In genomic region chr3:15440891-15441290, GRCh38 we compare ENCODE assay signal across 20 cellular contexts. TPM values are rescaled to one million over a fixed set of nuclear protein-coding genes. Genes with fewer than 3 reads are reported as not detected.
DNase-seq lines count a peak whose midpoint lies in the region; ATAC-seq and TF ChIP-seq lines count a peak whose summit lies in the region.
"Had no signal": no experiment of that assay in that cellular context is flagged by ENCODE, and none has a peak within 500 bp of the region (broad histone marks: within the 10 kb centered on the region; RNA-seq: fewer than 3 reads in every experiment).

No MANE protein-coding gene starts in this region.

- POLR2A ChIA-PET in activated CD8-positive, alpha-beta T cell treated with anti-CD3 and anti-CD28 coated beads for 36 hours (lab: Charles Lee): no interaction called here

- TF ChIP-seq CTCF in activated CD8-positive, alpha-beta T cell treated with anti-CD3 and anti-CD28 coated beads for 36 hours (IDR thresholded peaks at IDR 0.05): no peak
- TF ChIP-seq CTCF in fibroblast of pulmonary artery (IDR thresholded peaks at IDR 0.05; ENCODE audit: low read length, missing control alignments) (no peak), testis (IDR thresholded peaks at IDR 0.05) (no peak), endodermal cell (conservative IDR thresholded peaks at IDR 0.05) (no peak)

- H3K36me3 Mint-ChIP-seq in activated T-cell treated with anti-CD3 and anti-CD28 coated beads, Interleukin-2, amount 50 U/mL, for 72 hours (ENCODE audit: insufficient read depth in 2 of 2): peaks cover 5 to 34% of the 10 kb centered on the region in 2 donors
- peaks cover 46% of the 10 kb centered on the region for H3K36me3 Mint-ChIP-seq in activated CD8-positive, alpha-beta T cell treated with anti-CD3 and anti-CD28 coated beads for 36 hours (ENCODE audit: low read depth)
- H3K36me3 Mint-ChIP-seq in endodermal cell (ENCODE audit: low read depth): peaks cover 62% of the 10 kb centered on the region

- no peaks in the 10 kb centered on the region for H3K27me3 Mint-ChIP-seq in activated T-cell treated with anti-CD3 and anti-CD28 coated beads, Interleukin-2, amount 50 U/mL, for 72 hours (ENCODE audit: low read depth)
- no peaks in the 10 kb centered on the region for H3K27me3 Mint-ChIP-seq in activated CD8-positive, alpha-beta T cell treated with anti-CD3 and anti-CD28 coated beads for 36 hours
- H3K27me3 Mint-ChIP-seq in endodermal cell (ENCODE audit: insufficient read depth): no peaks in the 10 kb centered on the region

- H3K9ac ChIP-seq in endodermal cell (ENCODE audit: extremely low read depth, low read length, poor library complexity, severe bottlenecking): no peak overlapping the region

- H3K27me3 ChIP-seq in testis: no peaks in the 10 kb centered on the region
- H3K27me3 ChIP-seq in endodermal cell (ENCODE audit: control insufficient read depth, insufficient read depth, low read length, poor library complexity, severe bottlenecking): no peaks in the 10 kb centered on the region
- H3K27me3 ChIP-seq: SJSA1 had no signal

- no peak overlapping the region for H3K4me3 Mint-ChIP-seq in activated T-cell treated with anti-CD3 and anti-CD28 coated beads, Interleukin-2, amount 50 U/mL, for 72 hours
- no peak overlapping the region for H3K4me3 Mint-ChIP-seq in activated CD8-positive, alpha-beta T cell treated with anti-CD3 and anti-CD28 coated beads for 36 hours
- no peak overlapping the region for H3K4me3 Mint-ChIP-seq in endodermal cell

- intact Hi-C loops in activated CD8-positive, alpha-beta T cell treated with anti-CD3 and anti-CD28 coated beads for 36 hours (cut with micrococcal nuclease): no loop called here
- intact Hi-C loops in testis (cut with DNase I; ENCODE audit: low total_unique reads): no loop called here

- ATAC-seq in activated T-cell treated with anti-CD3 and anti-CD28 coated beads, Interleukin-2, amount 50 U/mL, for 72 hours (replicated peaks in 1 of 2): no peak
- ATAC-seq in activated CD8-positive, alpha-beta T cell treated with anti-CD3 and anti-CD28 coated beads for 36 hours: no peak
- ATAC-seq: HepG2, left lobe of liver had no signal

- CTCF ChIA-PET in activated CD8-positive, alpha-beta T cell treated with anti-CD3 and anti-CD28 coated beads for 36 hours (lab: Charles Lee): interaction anchor here (1.0 kb wide), 1 partner anchor 11 kb away, joined by 3 read pairs; no protein-coding TSS in a partner anchor

- H3K9me3 ChIP-seq in testis (no peaks in the 10 kb centered on the region), endodermal cell (ENCODE audit: control insufficient read depth, low read length) (no peaks in the 10 kb centered on the region)
- H3K9me3 ChIP-seq: SJSA1 had no signal

- H3K27ac Mint-ChIP-seq in activated T-cell treated with anti-CD3 and anti-CD28 coated beads, Interleukin-2, amount 50 U/mL, for 72 hours: peak overlapping the region; percentile 10
- H3K27ac Mint-ChIP-seq in activated CD8-positive, alpha-beta T cell treated with anti-CD3 and anti-CD28 coated beads for 36 hours: peak overlapping the region; percentile 60
- H3K27ac Mint-ChIP-seq in endodermal cell: no peak overlapping the region
- H3K27ac Mint-ChIP-seq: activated T-helper 2 cell treated with anti-CD3 and anti-CD28 coated beads, Interferon-gamma antibody, Interleukin-2, Interleukin-4, amounts not matched to agents 10 μg/mL and 5 μg/mL and 100 μg/mL, durations not matched to agents 14 hours and 24 hours and 36 hours had no signal

- H3K36me3 ChIP-seq in testis (ENCODE audit: low read depth, missing control alignments) (no peaks in the 10 kb centered on the region), endodermal cell (ENCODE audit: control insufficient read depth, insufficient read depth, low read length) (peaks cover 71% of the 10 kb centered on the region)

- 67 to 79% methylated on average over 4 of the region's 4 CpGs for WGBS in testis, 2 donors
- WGBS in endodermal cell (ENCODE audit: insufficient coverage in 1 of 2, insufficient read length in 1 of 2), 2 experiments: 88 to 92% methylated on average over 4 of the region's 4 CpGs

- no peak for DNase-seq in activated T-cell treated with anti-CD3 and anti-CD28 coated beads, Interleukin-2, amount 50 U/mL, for 72 hours
- DNase-seq in activated T-cell treated with anti-CD3 and anti-CD28 coated beads, Interleukin-2, amount 50 U/mL, for 1 hour: no peak
- DNase-seq in activated CD8-positive, alpha-beta T cell treated with anti-CD3 and anti-CD28 coated beads for 36 hours: no peak
- DNase-seq in fibroblast of pulmonary artery (ENCODE audit: low read depth) (peak; percentile 85), testis (peak; percentile 7), erythroblast (lab: John Stamatoyannopoulos, UW) (no peak), COR-L47 (lab: John Stamatoyannopoulos, UW) (no peak), endodermal cell (no peak)
- DNase-seq: ACHN; activated CD4-positive, CD25-positive, alpha-beta regulatory T cell treated with anti-CD3 and anti-CD28 coated beads, Interleukin-2, amount 50 U/mL, for 72 hours; DND-41; glutamatergic neuron; HCEC 1CT; NCI-H146; NCI-H748 treated with DMSO at 0.1 percent for 48 hours; stimulated activated CD4-positive, alpha-beta T cell treated with anti-CD3 and anti-CD28 coated beads, Interleukin-12 subunit alpha, Interleukin-12 subunit beta, amount 100 ng/mL, for 4 hours had no signal

- peaks cover 15% of the 10 kb centered on the region for H3K4me1 Mint-ChIP-seq in activated T-cell treated with anti-CD3 and anti-CD28 coated beads, Interleukin-2, amount 50 U/mL, for 72 hours (ENCODE audit: low read depth)
- H3K4me1 Mint-ChIP-seq in activated CD8-positive, alpha-beta T cell treated with anti-CD3 and anti-CD28 coated beads for 36 hours (ENCODE audit: low read depth): peaks cover 8% of the 10 kb centered on the region
- H3K4me1 Mint-ChIP-seq in endodermal cell: no peaks in the 10 kb centered on the region

- no peaks in the 10 kb centered on the region for H3K9me3 Mint-ChIP-seq in activated T-cell treated with anti-CD3 and anti-CD28 coated beads, Interleukin-2, amount 50 U/mL, for 72 hours
- no peaks in the 10 kb centered on the region for H3K9me3 Mint-ChIP-seq in activated CD8-positive, alpha-beta T cell treated with anti-CD3 and anti-CD28 coated beads for 36 hours
- no peaks in the 10 kb centered on the region for H3K9me3 Mint-ChIP-seq in endodermal cell
- H3K9me3 Mint-ChIP-seq: activated T-helper 2 cell treated with anti-CD3 and anti-CD28 coated beads, Interferon-gamma antibody, Interleukin-2, Interleukin-4, amounts not matched to agents 10 μg/mL and 5 μg/mL and 100 μg/mL, durations not matched to agents 14 hours and 24 hours and 36 hours had no signal

- H3K27ac ChIP-seq in testis (no peak overlapping the region), endodermal cell (ENCODE audit: low read depth, low read length) (no peak overlapping the region)
- H3K27ac ChIP-seq: SJSA1 had no signal

- TF ChIP-seq POLR2A in testis (IDR thresholded peaks at IDR 0.05) (no peak), erythroblast (IDR thresholded peaks at IDR 0.05; ENCODE audit: low read length) (no peak)

- H3K4me1 ChIP-seq in testis (no peaks in the 10 kb centered on the region), endodermal cell (ENCODE audit: control insufficient read depth, insufficient read depth, low read length) (no peaks in the 10 kb centered on the region)
- H3K4me1 ChIP-seq: SJSA1 had no signal

- no peak overlapping the region for H3K4me3 ChIP-seq in fibroblast of pulmonary artery (replicated peaks; ENCODE audit: low read depth, low read length)
- H3K4me3 ChIP-seq in testis: no peak overlapping the region
- H3K4me3 ChIP-seq in endodermal cell (ENCODE audit: low read length): no peak overlapping the region
- H3K4me3 ChIP-seq: SJSA1 had no signal

RNA-seq across cellular contexts. Expression of gene EAF1, which starts 13.5 kb away (rescaled TPM):
- total RNA-seq in activated T-cell treated with anti-CD3 and anti-CD28 coated beads, Interleukin-2, amount 50 U/mL, for 72 hours: 10 to 100 TPM; 29.9 to 33.4 TPM
- total RNA-seq in activated CD8-positive, alpha-beta T cell treated with anti-CD3 and anti-CD28 coated beads for 36 hours: 10 to 100 TPM; 19.7 to 21.8 TPM
- total RNA-seq in testis (10 to 100 TPM; 25.5 to 33.4 TPM), endodermal cell (10 to 100 TPM; 29.1 to 33.1 TPM)
- polyA plus RNA-seq in testis (ENCODE audit: insufficient read depth, low read depth, low replicate concordance): 28.5 TPM
- 33.3 TPM for polyA plus RNA-seq in endodermal cell (2013, experiment 1 of 2)
- polyA plus RNA-seq in endodermal cell (2013, experiment 2 of 2): 26.4 TPM

RNA-seq across cellular contexts. Expression of gene METTL6, which starts 13.5 kb away (rescaled TPM):
- 10 to 100 TPM; 26.8 to 29.6 TPM for total RNA-seq in activated T-cell treated with anti-CD3 and anti-CD28 coated beads, Interleukin-2, amount 50 U/mL, for 72 hours
- total RNA-seq in activated CD8-positive, alpha-beta T cell treated with anti-CD3 and anti-CD28 coated beads for 36 hours: 10 to 100 TPM; 17.5 to 19.2 TPM
- total RNA-seq in testis (10 to 100 TPM; 45.1 to 49.4 TPM), endodermal cell (10 to 100 TPM; 22.3 to 24.8 TPM)
- polyA plus RNA-seq in testis (ENCODE audit: insufficient read depth, low read depth, low replicate concordance): 42.9 TPM
- polyA plus RNA-seq in endodermal cell (2013, experiment 1 of 2): 24.6 TPM
- 20.7 TPM for polyA plus RNA-seq in endodermal cell (2013, experiment 2 of 2)

Comparison
In these comparisons a context has a peak if more than half of its experiments do, and no peak if none do; other contexts are left out.
1. DNase-seq: peak in fibroblast of pulmonary artery (single experiment) and testis (single experiment); none in activated T-cell treated with anti-CD3 and anti-CD28 coated beads, Interleukin-2, amount 50 U/mL, for 72 hours (0 of 2), activated T-cell treated with anti-CD3 and anti-CD28 coated beads, Interleukin-2, amount 50 U/mL, for 1 hour (single experiment), activated CD8-positive, alpha-beta T cell treated with anti-CD3 and anti-CD28 coated beads for 36 hours (single experiment), erythroblast (0 of 2), COR-L47 (single experiment) and endodermal cell (single experiment).